ENCODE assay signal across 32 cellular contexts in the genomic region with DNA sequence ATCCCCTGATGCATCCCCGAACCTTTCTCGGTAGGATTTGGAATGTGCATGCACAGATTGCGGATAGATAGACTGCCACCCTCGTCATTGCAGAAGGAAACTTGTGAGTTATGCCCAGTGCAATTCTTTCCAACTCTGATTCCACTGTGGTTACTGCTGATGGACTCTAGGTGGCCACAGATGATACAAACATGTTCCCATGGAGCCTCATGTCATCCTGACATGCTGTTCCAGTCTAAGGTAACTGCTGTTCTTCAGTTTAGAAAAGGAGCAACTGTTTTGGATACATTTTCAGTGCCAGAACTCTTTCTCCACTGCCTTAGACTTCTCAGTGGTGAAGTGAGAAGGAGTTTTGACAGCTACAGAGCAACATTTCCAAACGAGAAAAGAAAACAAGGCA. TPM values are rescaled to one million over a fixed set of nuclear protein-coding genes. Genes with fewer than 3 reads are reported as not detected.
A peak's percentile ranks its signal among the peaks of the same experiment; 100 is the strongest.
DNase-seq lines count a peak whose midpoint lies in the region; ATAC-seq and TF ChIP-seq lines count a peak whose summit lies in the region.
"Had no signal": no experiment of that assay in that cellular context is flagged by ENCODE, and none has a peak within 500 bp of the region (broad histone marks: within the 10 kb centered on the region; RNA-seq: fewer than 3 reads in every experiment).

No MANE protein-coding gene starts in this region.

- BruUV-seq in MCF 10A (replicated peaks; lab: Mats Ljungman, UMichigan), result no TSS peak

- peaks cover 0 to 8% of the 10 kb centered on the region in 2 donors for H3K9me3 ChIP-seq in breast epithelium
- H3K9me3 ChIP-seq in RWPE2 (ENCODE audit: severe bottlenecking), result no peaks in the 10 kb centered on the region
- H3K9me3 ChIP-seq in body of pancreas, result no peaks in the 10 kb centered on the region
- H3K9me3 ChIP-seq: right lobe of liver, SK-N-SH, transverse colon had no signal

- no peaks in the 10 kb centered on the region for H3K4me1 ChIP-seq in breast epithelium
- no peaks in the 10 kb centered on the region for H3K4me1 ChIP-seq in RWPE2 (ENCODE audit: insufficient read depth, poor library complexity, severe bottlenecking)
- H3K4me1 ChIP-seq in body of pancreas, result no peaks in the 10 kb centered on the region
- H3K4me1 ChIP-seq: right lobe of liver, transverse colon had no signal

- H3K27me3 Mint-ChIP-seq in MCF 10A (ENCODE audit: insufficient read depth, unreplicated experiment) (no peaks in the 10 kb centered on the region), osteocyte (ENCODE audit: unreplicated experiment) (no peaks in the 10 kb centered on the region)
- H3K27me3 Mint-ChIP-seq: IgD-negative memory B cell had no signal

- ATAC-seq in RWPE2 (ENCODE audit: low read depth) (0 out of 3 replicates have a peak, but pooled peaks have one; percentile 33), body of pancreas (no peak), HG03378 (IDR thresholded peaks at IDR 0.05; ENCODE audit: unreplicated experiment) (no peak)
- ATAC-seq: left colon, right lobe of liver had no signal

- H3K27me3 ChIP-seq in breast epithelium (no peaks in the 10 kb centered on the region), RWPE2 (ENCODE audit: insufficient read depth, poor library complexity, severe bottlenecking) (no peaks in the 10 kb centered on the region), body of pancreas (no peaks in the 10 kb centered on the region)
- H3K27me3 ChIP-seq: BLaER1, right lobe of liver, transverse colon had no signal

- H3K36me3 Mint-ChIP-seq in MCF 10A (ENCODE audit: insufficient read depth, unreplicated experiment) (peaks cover 5% of the 10 kb centered on the region), osteocyte (ENCODE audit: unreplicated experiment) (no peaks in the 10 kb centered on the region)
- H3K36me3 Mint-ChIP-seq: brain had no signal

- DNase-seq in MCF 10A (ENCODE audit: unreplicated experiment) (peak; percentile 0), breast epithelium (ENCODE audit: low spot score in 2 of 2) (no peak), RWPE2 (ENCODE audit: low spot score) (no peak), epithelial cell of proximal tubule (ENCODE audit: low read depth) (no peak), body of pancreas (no peak), osteocyte (ENCODE audit: extremely low spot score, unreplicated experiment) (no peak), NCI-H2227 (lab: John Stamatoyannopoulos, UW; ENCODE audit: unreplicated experiment) (no peak)
- DNase-seq: ACHN; activated CD4-positive, alpha-beta T cell treated with anti-CD3 and anti-CD28 coated beads, Interleukin-2, amount 50 U/mL, for 4 hours; activated CD8-positive, alpha-beta memory T cell treated with anti-CD3 and anti-CD28 coated beads, Interleukin-2, amount 50 U/mL, for 48 hours; cortex of kidney; glutamatergic neuron; GM23248; left colon; mesenchymal stem cell; MM.1S; NCI-H146; NCI-H524 treated with DMSO at 0.1 percent for 48 hours; right lobe of liver; SK-N-SH; stimulated activated CD8-positive, alpha-beta memory T cell treated with anti-CD3 and anti-CD28 coated beads, Interleukin-4, amount 100 ng/mL, for 48 hours; transverse colon had no signal

- H3K27ac Mint-ChIP-seq in MCF 10A (ENCODE audit: low read depth, unreplicated experiment), result no peak overlapping the region
- H3K27ac Mint-ChIP-seq in osteocyte (ENCODE audit: unreplicated experiment), result no peak overlapping the region
- H3K27ac Mint-ChIP-seq: activated naive CD8-positive, alpha-beta T cell; activated T-helper 2 cell treated with anti-CD3 and anti-CD28 coated beads, Interferon-gamma antibody, Interleukin-2, Interleukin-4, amounts not matched to agents 10 μg/mL and 5 μg/mL and 100 μg/mL, durations not matched to agents 14 hours and 24 hours and 36 hours; brain; IgD-negative memory B cell had no signal

- POLR2A ChIA-PET in MCF 10A (lab: Yijun Ruan, JAX), result no interaction called here

- no peak for TF ChIP-seq CTCF in MCF 10A (IDR thresholded peaks at IDR 0.05; ENCODE audit: unreplicated experiment)
- no peak for TF ChIP-seq CTCF in breast epithelium (IDR thresholded peaks at IDR 0.05)
- peak; percentile 22 for TF ChIP-seq CTCF in RWPE2 (IDR thresholded peaks at IDR 0.05; ENCODE audit: poor library complexity, severe bottlenecking)
- peak; percentile 18 for TF ChIP-seq CTCF in epithelial cell of proximal tubule (conservative IDR thresholded peaks at IDR 0.05; ENCODE audit: low read depth, low read length)
- TF ChIP-seq CTCF in body of pancreas (IDR thresholded peaks at IDR 0.05), result no peak
- no peak for TF ChIP-seq CTCF in osteocyte (IDR thresholded peaks at IDR 0.05)

- no peak overlapping the region for H3K27ac ChIP-seq in breast epithelium
- H3K27ac ChIP-seq in RWPE2 (ENCODE audit: poor library complexity, severe bottlenecking), result no peak overlapping the region
- no peak overlapping the region for H3K27ac ChIP-seq in body of pancreas
- H3K27ac ChIP-seq: BLaER1, GM23248, right lobe of liver, transverse colon had no signal

- WGBS in body of pancreas, 2 donors, result 70 to 72% methylated on average over 5 of the region's 5 CpGs

- CTCF ChIA-PET in MCF 10A (lab: Yijun Ruan, JAX), result no interaction called here

- H3K4me3 Mint-ChIP-seq in MCF 10A (ENCODE audit: unreplicated experiment) (no peak overlapping the region), osteocyte (ENCODE audit: unreplicated experiment) (no peak overlapping the region)
- H3K4me3 Mint-ChIP-seq: activated naive CD8-positive, alpha-beta T cell; brain had no signal

- H3K4me1 Mint-ChIP-seq in MCF 10A (ENCODE audit: insufficient read depth, unreplicated experiment) (no peaks in the 10 kb centered on the region), osteocyte (ENCODE audit: unreplicated experiment) (no peaks in the 10 kb centered on the region)
- H3K4me1 Mint-ChIP-seq: IgD-negative memory B cell had no signal

- H3K36me3 ChIP-seq in breast epithelium (no peaks in the 10 kb centered on the region), RWPE2 (ENCODE audit: low read depth) (no peaks in the 10 kb centered on the region), body of pancreas (replicated peaks in 1 of 2; ENCODE audit: insufficient read depth in 1 of 2, low read depth in 2 of 2) (no peaks in the 10 kb centered on the region)
- H3K36me3 ChIP-seq: BLaER1, right lobe of liver, transverse colon had no signal

- no peak for TF ChIP-seq POLR2A in breast epithelium (IDR thresholded peaks at IDR 0.05)
- TF ChIP-seq POLR2A in body of pancreas (IDR thresholded peaks at IDR 0.05), result no peak

- intact Hi-C loops in MCF 10A (cut with micrococcal nuclease), result no loop called here
- intact Hi-C loops in breast epithelium (cut with DNase I; ENCODE audit: low total_unique reads), result no loop called here
- intact Hi-C loops in body of pancreas (cut with DNase I), result no loop called here

- no peak overlapping the region for H3K4me3 ChIP-seq in breast epithelium
- H3K4me3 ChIP-seq in RWPE2 (ENCODE audit: severe bottlenecking), result no peak overlapping the region
- no peak overlapping the region for H3K4me3 ChIP-seq in epithelial cell of proximal tubule (ENCODE audit: low read depth, low read length)
- no peak overlapping the region for H3K4me3 ChIP-seq in body of pancreas
- H3K4me3 ChIP-seq: BLaER1, GM23248, right lobe of liver, transverse colon had no signal

- peaks cover 25% of the 10 kb centered on the region for H3K9me3 Mint-ChIP-seq in MCF 10A (ENCODE audit: unreplicated experiment)
- H3K9me3 Mint-ChIP-seq in osteocyte (ENCODE audit: unreplicated experiment), result peaks cover 13% of the 10 kb centered on the region

RNA-seq across cellular contexts. Expression of gene VCX3B, which starts 9.0 kb away (rescaled TPM):
- total RNA-seq in MCF 10A (2022) (not detected in 2 replicates), breast epithelium (not detected), epithelial cell of proximal tubule (not detected in 2 replicates), body of pancreas (not detected), osteocyte (not detected in 2 replicates)
- total RNA-seq: activated T-helper 2 cell treated with anti-CD3 and anti-CD28 coated beads, Interferon-gamma antibody, Interleukin-2, Interleukin-4, amounts not matched to agents 10 μg/mL and 5 μg/mL and 100 μg/mL, durations not matched to agents 14 hours and 24 hours and 36 hours; fibroblast of lung; GM23248; left colon; myocyte; omental fat pad; right lobe of liver; T-helper 2 cell treated with Interferon-gamma antibody and Interleukin-4, amounts not matched to agents 100 ng/mL and 5 ng/mL, for 36 hours; transverse colon had no signal

Comparison
In these comparisons a context has a peak if more than half of its experiments do, and no peak if none do; other contexts are left out.
1. CTCF ChIP-seq: peak in RWPE2 (single experiment) and epithelial cell of proximal tubule (single experiment); none in MCF 10A (single experiment), breast epithelium (0 of 3), body of pancreas (0 of 7) and osteocyte (single experiment).